In genomic region chr1:165930961-165931360, GRCh38 we compare ENCODE assay signal across 17 cellular contexts.
DNase-seq lines count a peak whose midpoint lies in the region; TF ChIP-seq lines count a peak whose summit lies in the region.
"Had no signal": no experiment of that assay in that cellular context is flagged by ENCODE, and none has a peak within 500 bp of the region (broad histone marks: within the 10 kb centered on the region; RNA-seq: fewer than 3 reads in every experiment).

No MANE protein-coding gene starts in this region.

- DNase-seq in activated CD8-positive, alpha-beta memory T cell treated with anti-CD3 and anti-CD28 coated beads for 24 hours = peak; percentile 24
- no peak for DNase-seq in activated CD8-positive, alpha-beta memory T cell treated with anti-CD3 and anti-CD28 coated beads, Interleukin-2, amount 50 U/mL, for 4 hours
- peak; percentile 72 for DNase-seq in mesenteric fat pad (ENCODE audit: low spot score)
- no peak for DNase-seq in Calu3
- DNase-seq in activated T-helper 2 cell treated with anti-CD3 and anti-CD28 coated beads, Interferon-gamma antibody, Interleukin-2, Interleukin-4, amounts not matched to agents 10 μg/mL and 5 μg/mL and 100 μg/mL, durations not matched to agents 14 hours and 24 hours and 36 hours (ENCODE audit: low spot score) = no peak
- DNase-seq: AML-193; Caco-2; CD4-positive, alpha-beta T cell; CD8-positive, alpha-beta T cell; DMS 273 treated with DMSO at 0.1 percent for 48 hours; DMS153; DMS53; DMS79; DND-41; EL; GDM1 had no signal

- no peak overlapping the region for H3K27ac Mint-ChIP-seq in Calu3 (ENCODE audit: unreplicated experiment)
- H3K27ac Mint-ChIP-seq in activated T-helper 2 cell treated with anti-CD3 and anti-CD28 coated beads, Interferon-gamma antibody, Interleukin-2, Interleukin-4, amounts not matched to agents 10 μg/mL and 5 μg/mL and 100 μg/mL, durations not matched to agents 14 hours and 24 hours and 36 hours = no peak overlapping the region
- H3K27ac Mint-ChIP-seq: B cell; CD4-positive, alpha-beta T cell; CD8-positive, alpha-beta T cell had no signal

- TF ChIP-seq CTCF in Calu3 (IDR thresholded peaks at IDR 0.05; ENCODE audit: unreplicated experiment) = no peak

- CTCF ChIA-PET in Calu3 (lab: Charles Lee) = no interaction called here

- H3K36me3 Mint-ChIP-seq in Calu3 (ENCODE audit: insufficient read depth, unreplicated experiment) = no peaks in the 10 kb centered on the region
- H3K36me3 Mint-ChIP-seq in activated T-helper 2 cell treated with anti-CD3 and anti-CD28 coated beads, Interferon-gamma antibody, Interleukin-2, Interleukin-4, amounts not matched to agents 10 μg/mL and 5 μg/mL and 100 μg/mL, durations not matched to agents 14 hours and 24 hours and 36 hours (ENCODE audit: low read depth) = no peaks in the 10 kb centered on the region
- H3K36me3 Mint-ChIP-seq: CD8-positive, alpha-beta T cell had no signal

- H3K9me3 Mint-ChIP-seq in Calu3 (ENCODE audit: low read depth, unreplicated experiment) = no peaks in the 10 kb centered on the region
- no peaks in the 10 kb centered on the region for H3K9me3 Mint-ChIP-seq in activated T-helper 2 cell treated with anti-CD3 and anti-CD28 coated beads, Interferon-gamma antibody, Interleukin-2, Interleukin-4, amounts not matched to agents 10 μg/mL and 5 μg/mL and 100 μg/mL, durations not matched to agents 14 hours and 24 hours and 36 hours
- H3K9me3 Mint-ChIP-seq: CD4-positive, alpha-beta T cell; CD8-positive, alpha-beta T cell had no signal

- no TSS peak for BruUV-seq in Calu3 (replicated peaks; lab: Mats Ljungman, UMichigan)

- intact Hi-C loops in Calu3 (cut with micrococcal nuclease; ENCODE audit: unreplicated experiment) = no loop called here
- intact Hi-C loops in activated T-helper 2 cell treated with anti-CD3 and anti-CD28 coated beads, Interferon-gamma antibody, Interleukin-2, Interleukin-4, amounts not matched to agents 10 μg/mL and 5 μg/mL and 100 μg/mL, durations not matched to agents 14 hours and 24 hours and 36 hours (cut with micrococcal nuclease) = no loop called here

- no peaks in the 10 kb centered on the region for H3K4me1 Mint-ChIP-seq in Calu3 (ENCODE audit: low read depth, unreplicated experiment)
- H3K4me1 Mint-ChIP-seq in activated T-helper 2 cell treated with anti-CD3 and anti-CD28 coated beads, Interferon-gamma antibody, Interleukin-2, Interleukin-4, amounts not matched to agents 10 μg/mL and 5 μg/mL and 100 μg/mL, durations not matched to agents 14 hours and 24 hours and 36 hours (ENCODE audit: low read depth) = peaks cover 14% of the 10 kb centered on the region
- H3K4me1 Mint-ChIP-seq: B cell had no signal

- H3K27me3 Mint-ChIP-seq in Calu3 (ENCODE audit: unreplicated experiment) = no peaks in the 10 kb centered on the region
- H3K27me3 Mint-ChIP-seq in activated T-helper 2 cell treated with anti-CD3 and anti-CD28 coated beads, Interferon-gamma antibody, Interleukin-2, Interleukin-4, amounts not matched to agents 10 μg/mL and 5 μg/mL and 100 μg/mL, durations not matched to agents 14 hours and 24 hours and 36 hours (ENCODE audit: low read depth) = peaks cover 2% of the 10 kb centered on the region

- no peak overlapping the region for H3K4me3 Mint-ChIP-seq in Calu3 (ENCODE audit: low read depth, unreplicated experiment)
- no peak overlapping the region for H3K4me3 Mint-ChIP-seq in activated T-helper 2 cell treated with anti-CD3 and anti-CD28 coated beads, Interferon-gamma antibody, Interleukin-2, Interleukin-4, amounts not matched to agents 10 μg/mL and 5 μg/mL and 100 μg/mL, durations not matched to agents 14 hours and 24 hours and 36 hours (ENCODE audit: low read depth)
- H3K4me3 Mint-ChIP-seq: B cell; CD4-positive, alpha-beta T cell; CD8-positive, alpha-beta T cell had no signal

Comparison
In these comparisons a context has a peak if more than half of its experiments do, and no peak if none do; other contexts are left out.
1. DNase-seq: peak in activated CD8-positive, alpha-beta memory T cell treated with anti-CD3 and anti-CD28 coated beads for 24 hours (single experiment) and mesenteric fat pad (single experiment); none in activated CD8-positive, alpha-beta memory T cell treated with anti-CD3 and anti-CD28 coated beads, Interleukin-2, amount 50 U/mL, for 4 hours (single experiment), Calu3 (single experiment) and activated T-helper 2 cell treated with anti-CD3 and anti-CD28 coated beads, Interferon-gamma antibody, Interleukin-2, Interleukin-4, amounts not matched to agents 10 μg/mL and 5 μg/mL and 100 μg/mL, durations not matched to agents 14 hours and 24 hours and 36 hours (single experiment).